1 cellular context compared by ENCODE assay signal in genomic region chr6:44096615-44097014, GRCh38.
TF ChIP-seq lines count a peak whose summit lies in the region.

No MANE protein-coding gene starts in this region.

TF ChIP-seq in SK-N-SH treated with all-trans-retinoic acid at 6 μM for 48 hours, 23 proteins besides CTCF, POLR2A, EP300 and RAD21 (continued from another document):
- TF ChIP-seq PATZ1 (CRISPR knock-in tag; IDR thresholded peaks at IDR 0.05; ENCODE audit: borderline replicate concordance) (no peak), ESRRG (CRISPR knock-in tag; IDR thresholded peaks at IDR 0.05) (no peak), ARNTL (CRISPR knock-in tag; IDR thresholded peaks at IDR 0.05; ENCODE audit: borderline replicate concordance, low read depth) (no peak), ZC3H10 (CRISPR knock-in tag; IDR thresholded peaks at IDR 0.05) (no peak), BACH2 (CRISPR knock-in tag; IDR thresholded peaks at IDR 0.05; ENCODE audit: borderline replicate concordance) (no peak), TCF4 (CRISPR knock-in tag; IDR thresholded peaks at IDR 0.05; ENCODE audit: borderline replicate concordance) (no peak)
TF ChIP-seq in SK-N-SH treated with all-trans-retinoic acid at 6 μM for 48 hours: peak in this region for 0.
